Comparison of ENCODE assay signal across 16 cellular contexts in genomic region chr5:122142480-122142879, GRCh38. TPM values are rescaled to one million over a fixed set of nuclear protein-coding genes. Genes with fewer than 3 reads are reported as not detected.
DNase-seq lines count a peak whose midpoint lies in the region; ATAC-seq, FAIRE-seq and TF ChIP-seq lines count a peak whose summit lies in the region.
"Had no signal": no experiment of that assay in that cellular context is flagged by ENCODE, and none has a peak within 500 bp of the region (broad histone marks: within the 10 kb centered on the region; RNA-seq: fewer than 3 reads in every experiment).

No MANE protein-coding gene starts in this region.

- no peak overlapping the region for H3K4me2 ChIP-seq in hepatocyte
- no peak overlapping the region for H3K4me2 ChIP-seq in MM.1S (ENCODE audit: low read depth, low read length)
- H3K4me2 ChIP-seq: BLaER1 treated with 17β-estradiol and CSF1 and Interleukin-3, amounts not matched to agents 10 nM and 100 nM had no signal

- no peak for FAIRE-seq in HTR-8/SVneo (lab: Jason Lieb, UNC)

- no peaks in the 10 kb centered on the region for H3K79me2 ChIP-seq in hepatocyte
- no peaks in the 10 kb centered on the region for H3K79me2 ChIP-seq in MM.1S (ENCODE audit: low read length)

- peak; percentile 70 for DNase-seq in AG20443 (ENCODE audit: low spot score)
- DNase-seq in HTR-8/SVneo (ENCODE audit: insufficient read length, low spot score), result peak; percentile 21
- peak; percentile 87 for DNase-seq in astrocyte of the hippocampus (ENCODE audit: low read depth, low spot score)
- peak; percentile 83 for DNase-seq in kidney epithelial cell (ENCODE audit: low read depth)
- no peak for DNase-seq in hepatocyte (ENCODE audit: low spot score)
- DNase-seq in MM.1S, result no peak
- DNase-seq: activated CD4-positive, alpha-beta memory T cell treated with anti-CD3 and anti-CD28 coated beads, Interleukin-2, amount 10 ng/mL, durations not matched to agents 7 days and 5 days; cerebellar nuclear complex; esophagus squamous epithelium; H9; mucosa of descending colon; NCI-H1105 treated with DMSO at 0.1 percent for 48 hours had no signal

- H3F3A ChIP-seq in MM.1S (ENCODE audit: insufficient read depth, low read length), result peaks cover 8% of the 10 kb centered on the region

- no peaks in the 10 kb centered on the region for H3K9me2 ChIP-seq in hepatocyte (replicated peaks; ENCODE audit: insufficient read depth)
- no peaks in the 10 kb centered on the region for H3K9me2 ChIP-seq in MM.1S (replicated peaks; ENCODE audit: insufficient read depth, low read length)

- WGBS in hepatocyte (ENCODE audit: low lambda C conversion rate, missing lambda C conversion rate), result 84% methylated on average over 4 of the region's 4 CpGs

- H3K36me3 ChIP-seq in kidney epithelial cell (ENCODE audit: control insufficient read depth, insufficient read depth, low read length), result no peaks in the 10 kb centered on the region
- H3K36me3 ChIP-seq in hepatocyte (replicated peaks; ENCODE audit: insufficient read depth, low read depth), result no peaks in the 10 kb centered on the region
- H3K36me3 ChIP-seq in MM.1S (replicated peaks; ENCODE audit: insufficient read depth, low read length), result no peaks in the 10 kb centered on the region
- H3K36me3 ChIP-seq: BLaER1 treated with 17β-estradiol and CSF1 and Interleukin-3, amounts not matched to agents 10 nM and 100 nM; esophagus squamous epithelium had no signal

- no peak overlapping the region for H3K27ac ChIP-seq in hepatocyte
- H3K27ac ChIP-seq in MM.1S (ENCODE audit: low read length), result no peak overlapping the region
- H3K27ac ChIP-seq: BLaER1 treated with 17β-estradiol and CSF1 and Interleukin-3, amounts not matched to agents 10 nM and 100 nM; esophagus squamous epithelium had no signal

- H2AFZ ChIP-seq in hepatocyte (no peak overlapping the region), MM.1S (ENCODE audit: low read length) (no peak overlapping the region)

- H3K27me3 ChIP-seq in kidney epithelial cell (ENCODE audit: control insufficient read depth, insufficient read depth, low read length), result no peaks in the 10 kb centered on the region
- H3K27me3 ChIP-seq in hepatocyte, result no peaks in the 10 kb centered on the region
- no peaks in the 10 kb centered on the region for H3K27me3 ChIP-seq in MM.1S (replicated peaks; ENCODE audit: insufficient read depth, low read length)
- H3K27me3 ChIP-seq: BLaER1 treated with 17β-estradiol and CSF1 and Interleukin-3, amounts not matched to agents 10 nM and 100 nM; esophagus squamous epithelium had no signal

- H4K20me1 ChIP-seq in hepatocyte (ENCODE audit: insufficient read depth, poor library complexity, severe bottlenecking), result no peaks in the 10 kb centered on the region
- no peaks in the 10 kb centered on the region for H4K20me1 ChIP-seq in MM.1S (ENCODE audit: insufficient read depth, low read length)
- H4K20me1 ChIP-seq: BLaER1 treated with 17β-estradiol and CSF1 and Interleukin-3, amounts not matched to agents 10 nM and 100 nM had no signal

- H3K9ac ChIP-seq in MM.1S (ENCODE audit: low read length), result no peak overlapping the region
- H3K9ac ChIP-seq: BLaER1 treated with 17β-estradiol and CSF1 and Interleukin-3, amounts not matched to agents 10 nM and 100 nM had no signal

- TF ChIP-seq CTCF in kidney epithelial cell (IDR thresholded peaks at IDR 0.05; ENCODE audit: insufficient read depth, low read length, poor library complexity, severe bottlenecking), result no peak
- no peak for TF ChIP-seq CTCF in hepatocyte (IDR thresholded peaks at IDR 0.05; ENCODE audit: poor library complexity)
- no peak for TF ChIP-seq CTCF in MM.1S (IDR thresholded peaks at IDR 0.05; ENCODE audit: low read length)

- H3K9me3 ChIP-seq in hepatocyte (ENCODE audit: low read depth), result no peaks in the 10 kb centered on the region
- no peaks in the 10 kb centered on the region for H3K9me3 ChIP-seq in MM.1S (replicated peaks; ENCODE audit: insufficient read depth, low read length)
- H3K9me3 ChIP-seq: BLaER1 treated with 17β-estradiol and CSF1 and Interleukin-3, amounts not matched to agents 10 nM and 100 nM; esophagus squamous epithelium; mucosa of descending colon had no signal

- H3K4me3 ChIP-seq in kidney epithelial cell (ENCODE audit: low read depth, low read length), result no peak overlapping the region
- H3K4me3 ChIP-seq in hepatocyte, result no peak overlapping the region
- H3K4me3 ChIP-seq in MM.1S (ENCODE audit: low read length), result no peak overlapping the region
- H3K4me3 ChIP-seq: BLaER1 treated with 17β-estradiol and CSF1 and Interleukin-3, amounts not matched to agents 10 nM and 100 nM; esophagus squamous epithelium; mucosa of descending colon had no signal

- H3K4me1 ChIP-seq in hepatocyte (ENCODE audit: insufficient read depth) (no peaks in the 10 kb centered on the region), MM.1S (ENCODE audit: low read length) (peaks cover 21% of the 10 kb centered on the region)
- H3K4me1 ChIP-seq: BLaER1 treated with 17β-estradiol and CSF1 and Interleukin-3, amounts not matched to agents 10 nM and 100 nM; esophagus squamous epithelium had no signal

- ATAC-seq in HG03159 (IDR thresholded peaks at IDR 0.05; ENCODE audit: unreplicated experiment) (no peak), HG03039 (IDR thresholded peaks at IDR 0.05; ENCODE audit: unreplicated experiment) (no peak)
- ATAC-seq: mucosa of descending colon, Panc1 had no signal

RNA-seq across cellular contexts. Expression of gene ZNF474, which starts 13.1 kb away (rescaled TPM):
- total RNA-seq in kidney epithelial cell, result 0.68 and 1.1 TPM in 2 replicates
- 0.43 and 1.9 TPM in 2 replicates for total RNA-seq in hepatocyte
- 1.7 and 2.8 TPM in 2 replicates for polyA plus RNA-seq in hepatocyte
- total RNA-seq: activated CD4-positive, alpha-beta memory T cell treated with anti-CD3 and anti-CD28 coated beads, Interleukin-2, amount 10 ng/mL, durations not matched to agents 7 days and 5 days; H9 had no signal

Comparison
In these comparisons a context has a peak if more than half of its experiments do, and no peak if none do; other contexts are left out.
1. DNase-seq: peak in AG20443 (single experiment), HTR-8/SVneo (single experiment), astrocyte of the hippocampus (single experiment) and kidney epithelial cell (single experiment); none in hepatocyte (single experiment) and MM.1S (single experiment).